16 cellular contexts compared by ENCODE assay signal in genomic region chrX:154590415-154590814, GRCh38. TPM values are rescaled to one million over a fixed set of nuclear protein-coding genes. Genes with fewer than 3 reads are reported as not detected.
"Had no signal": no experiment of that assay in that cellular context is flagged by ENCODE, and none has a peak within 500 bp of the region (broad histone marks: within the 10 kb centered on the region; RNA-seq: fewer than 3 reads in every experiment).

No MANE protein-coding gene starts in this region.

RNA-seq across cellular contexts. Expression of gene CTAG1A, which starts 5.5 kb away (rescaled TPM):
- total RNA-seq: activated CD4-positive, alpha-beta memory T cell treated with anti-CD3 and anti-CD28 coated beads, Interleukin-2, amount 10 ng/mL, durations not matched to agents 7 days and 5 days; activated CD4-positive, alpha-beta T cell treated with anti-CD3 and anti-CD28 coated beads, Interleukin-2, amount 10 ng/mL, durations not matched to agents 7 days and 5 days; activated naive CD4-positive, alpha-beta T cell treated with anti-CD3 and anti-CD28 coated beads, Interleukin-2, amount 50 U/mL, for 72 hours; activated naive CD8-positive, alpha-beta T cell treated with anti-CD3 and anti-CD28 coated beads, Interleukin-2, amount 10 ng/mL, durations not matched to agents 7 days and 5 days; activated T-cell treated with anti-CD3 and anti-CD28 coated beads, Interleukin-2, amount 50 U/mL, for 72 hours; ascending aorta; cardiac muscle cell; colonic mucosa; dermis microvascular lymphatic vessel endothelial cell; esophagus muscularis mucosa; foreskin keratinocyte; gastroesophageal sphincter; glomerular endothelial cell; heart right ventricle; hepatocyte; WTC11 had no signal
- polyA plus RNA-seq: cardiac muscle cell, foreskin keratinocyte, heart right ventricle, hepatocyte had no signal

RNA-seq across cellular contexts. Expression of gene CTAG1B, which starts 28.7 kb away (rescaled TPM):
- total RNA-seq: activated CD4-positive, alpha-beta memory T cell treated with anti-CD3 and anti-CD28 coated beads, Interleukin-2, amount 10 ng/mL, durations not matched to agents 7 days and 5 days; activated CD4-positive, alpha-beta T cell treated with anti-CD3 and anti-CD28 coated beads, Interleukin-2, amount 10 ng/mL, durations not matched to agents 7 days and 5 days; activated naive CD4-positive, alpha-beta T cell treated with anti-CD3 and anti-CD28 coated beads, Interleukin-2, amount 50 U/mL, for 72 hours; activated naive CD8-positive, alpha-beta T cell treated with anti-CD3 and anti-CD28 coated beads, Interleukin-2, amount 10 ng/mL, durations not matched to agents 7 days and 5 days; activated T-cell treated with anti-CD3 and anti-CD28 coated beads, Interleukin-2, amount 50 U/mL, for 72 hours; ascending aorta; cardiac muscle cell; colonic mucosa; dermis microvascular lymphatic vessel endothelial cell; esophagus muscularis mucosa; foreskin keratinocyte; gastroesophageal sphincter; glomerular endothelial cell; heart right ventricle; hepatocyte; WTC11 had no signal
- polyA plus RNA-seq: cardiac muscle cell, foreskin keratinocyte, heart right ventricle, hepatocyte had no signal
